Comparison of ENCODE assay signal across 18 cellular contexts in the genomic region with DNA sequence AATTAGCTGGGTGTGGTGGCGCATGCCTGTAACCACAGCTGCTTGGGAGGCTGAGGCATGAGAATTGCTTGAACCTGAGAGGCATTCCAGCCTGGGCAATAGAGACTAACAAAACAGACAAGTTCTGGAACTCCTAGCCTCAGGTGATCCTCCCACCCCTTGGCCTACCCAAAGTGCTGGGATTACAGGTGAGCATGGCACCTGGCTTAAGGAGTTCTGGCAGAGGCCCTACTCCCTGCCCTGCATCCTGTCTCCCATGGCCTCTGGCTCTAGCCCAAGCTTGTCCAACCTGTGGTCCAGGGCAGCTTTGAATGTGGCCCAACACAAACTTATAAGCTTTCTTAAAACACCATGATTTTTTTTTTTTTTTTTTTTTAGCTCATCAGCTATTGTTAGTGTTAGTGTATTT. TPM values are rescaled to one million over a fixed set of nuclear protein-coding genes. Genes with fewer than 3 reads are reported as not detected.
A peak's percentile ranks its signal among the peaks of the same experiment; 100 is the strongest.
DNase-seq lines count a peak whose midpoint lies in the region; ATAC-seq and TF ChIP-seq lines count a peak whose summit lies in the region.
"Had no signal": no experiment of that assay in that cellular context is flagged by ENCODE, and none has a peak within 500 bp of the region (broad histone marks: within the 10 kb centered on the region; RNA-seq: fewer than 3 reads in every experiment).

No MANE protein-coding gene starts in this region.

- H4K12ac ChIP-seq in trophoblast cell (ENCODE audit: low read depth, low read length) = no peak overlapping the region

- no peak overlapping the region for H2BK120ac ChIP-seq in trophoblast cell (ENCODE audit: insufficient read depth, low read length, poor library complexity)

- H3K18ac ChIP-seq in trophoblast cell (ENCODE audit: low read length) = no peak overlapping the region

- no peaks in the 10 kb centered on the region for H3K79me2 ChIP-seq in trophoblast cell (ENCODE audit: control insufficient read depth, insufficient read depth, low read length, poor library complexity)

- no peak overlapping the region for H3K27ac Mint-ChIP-seq in WTC11

- peaks cover 14 to 31% of the 10 kb centered on the region in 2 experiments for H3K36me3 ChIP-seq in trophoblast cell (ENCODE audit: control insufficient read depth in 1 of 2, insufficient read depth in 2 of 2, low read length in 2 of 2)

- H3K4me3 Mint-ChIP-seq in activated T-cell treated with anti-CD3 and anti-CD28 coated beads, Interleukin-2, amount 50 U/mL, for 4 hours = no peak overlapping the region
- H3K4me3 Mint-ChIP-seq in WTC11 = no peak overlapping the region
- H3K4me3 Mint-ChIP-seq: HFFc6 had no signal

- peaks cover 0 to 2% of the 10 kb centered on the region in 2 experiments for H3K4me1 ChIP-seq in trophoblast cell (ENCODE audit: control insufficient read depth in 1 of 2, insufficient read depth in 2 of 2, low read length in 2 of 2)

- no peak for TF ChIP-seq CTCF in WTC11 (IDR thresholded peaks at IDR 0.05)

- H4K91ac ChIP-seq in trophoblast cell (ENCODE audit: low read depth, low read length) = no peak overlapping the region

- H3K27me3 Mint-ChIP-seq in activated T-cell treated with anti-CD3 and anti-CD28 coated beads, Interleukin-2, amount 50 U/mL, for 4 hours (ENCODE audit: low read depth) = no peaks in the 10 kb centered on the region
- no peaks in the 10 kb centered on the region for H3K27me3 Mint-ChIP-seq in WTC11 (ENCODE audit: low read depth)
- H3K27me3 Mint-ChIP-seq: CD4-positive, CD25-positive, alpha-beta regulatory T cell had no signal

- no peak overlapping the region for H3K9ac ChIP-seq in trophoblast cell (ENCODE audit: low read length)

- no peak overlapping the region for H2BK5ac ChIP-seq in trophoblast cell (ENCODE audit: low read depth, low read length, poor library complexity)

- no peaks in the 10 kb centered on the region for H3K9me3 ChIP-seq in trophoblast cell (ENCODE audit: insufficient read depth, low read depth, low read length)

- no peaks in the 10 kb centered on the region for H3K9me3 Mint-ChIP-seq in activated T-cell treated with anti-CD3 and anti-CD28 coated beads, Interleukin-2, amount 50 U/mL, for 4 hours
- H3K9me3 Mint-ChIP-seq in WTC11 = no peaks in the 10 kb centered on the region
- H3K9me3 Mint-ChIP-seq: CD4-positive, CD25-positive, alpha-beta regulatory T cell; HFFc6 had no signal

- no peak overlapping the region for H3K14ac ChIP-seq in trophoblast cell (ENCODE audit: low read length)

- peak; percentile 14 for DNase-seq in activated T-cell treated with anti-CD3 and anti-CD28 coated beads, Interleukin-2, amount 50 U/mL, for 1 hour
- no peak for DNase-seq in activated T-cell treated with anti-CD3 and anti-CD28 coated beads, Interleukin-2, amount 50 U/mL, for 4 hours
- DNase-seq in WTC11 (ENCODE audit: low spot score) (no peak), trophoblast cell (peak; percentile 78 to 80), SK-N-DZ (ENCODE audit: low spot score) (no peak)
- DNase-seq: ACHN; CD4-positive, CD25-positive, alpha-beta regulatory T cell; GOT3; HFFc6; Karpas-422; NCI-H1417; NCI-H1930; NCI-H2171; NCI-H446 treated with DMSO at 0.1 percent for 48 hours; NCI-H748 treated with DMSO at 0.1 percent for 48 hours; SHP77 treated with DMSO at 0.1 percent for 48 hours had no signal

- no peak overlapping the region for H4K8ac ChIP-seq in trophoblast cell (ENCODE audit: low read depth, low read length)

- peak; percentile 14 for TF ChIP-seq POLR2A in GM19193 (IDR thresholded peaks at IDR 0.05; ENCODE audit: extremely low read depth, insufficient read depth, insufficient read length)

- no peak overlapping the region for H2AK5ac ChIP-seq in trophoblast cell (ENCODE audit: low read length)

- no peak overlapping the region for H2AFZ ChIP-seq in trophoblast cell (ENCODE audit: insufficient read depth, low read length, poor library complexity)

- CTCF ChIA-PET in WTC11 (lab: Charles Lee) = interaction anchor here (0.7 to 2.1 kb wide), 2 partner anchors 15 to 515 kb away, joined by 3 to 6 read pairs; no protein-coding TSS in a partner anchor

- POLR2A ChIA-PET in WTC11 (lab: Charles Lee) = no interaction called here

- peaks cover 28% of the 10 kb centered on the region for H3K4me1 Mint-ChIP-seq in activated T-cell treated with anti-CD3 and anti-CD28 coated beads, Interleukin-2, amount 50 U/mL, for 4 hours (ENCODE audit: low read depth)
- peaks cover 13% of the 10 kb centered on the region for H3K4me1 Mint-ChIP-seq in WTC11

- no peak for ATAC-seq in activated T-cell treated with anti-CD3 and anti-CD28 coated beads, Interleukin-2, amount 50 U/mL, for 4 hours
- ATAC-seq in WTC11 (no peak), HG02759 (IDR thresholded peaks at IDR 0.05; ENCODE audit: unreplicated experiment) (no peak)

- H3K79me1 ChIP-seq in trophoblast cell (ENCODE audit: low read length) = no peaks in the 10 kb centered on the region

- no CpG with 5 or more reads among the region's 1 CpG for WGBS in trophoblast cell (ENCODE audit: extremely low coverage, insufficient coverage, insufficient read length)

- H3K27ac ChIP-seq in trophoblast cell (ENCODE audit: low read depth, low read length) = no peak overlapping the region

- peaks cover 36% of the 10 kb centered on the region for H3K36me3 Mint-ChIP-seq in activated T-cell treated with anti-CD3 and anti-CD28 coated beads, Interleukin-2, amount 50 U/mL, for 4 hours (ENCODE audit: insufficient read depth)
- H3K36me3 Mint-ChIP-seq in WTC11 = peaks cover 44% of the 10 kb centered on the region

- no peak overlapping the region for H3K4me2 ChIP-seq in trophoblast cell (ENCODE audit: low read length)

- no peak overlapping the region for H3K4me3 ChIP-seq in trophoblast cell (ENCODE audit: low read depth, low read length)

- no peak overlapping the region for H2BK12ac ChIP-seq in trophoblast cell (ENCODE audit: low read length)

- no peak overlapping the region for H3K4ac ChIP-seq in trophoblast cell (ENCODE audit: low read depth, low read length)

- no peaks in the 10 kb centered on the region for H3K27me3 ChIP-seq in trophoblast cell (ENCODE audit: insufficient read depth, low read length)

- H3K23ac ChIP-seq in trophoblast cell (ENCODE audit: low read length) = no peak overlapping the region

TF ChIP-seq in WTC11, 78 proteins besides CTCF, POLR2A, EP300 and RAD21:
- TF ChIP-seq NFATC4 (CRISPR knock-in tag; IDR thresholded peaks at IDR 0.05) = no peak
- no peak for TF ChIP-seq NR2C2 (CRISPR knock-in tag; IDR thresholded peaks at IDR 0.05)
- TF ChIP-seq, protein P1, sequence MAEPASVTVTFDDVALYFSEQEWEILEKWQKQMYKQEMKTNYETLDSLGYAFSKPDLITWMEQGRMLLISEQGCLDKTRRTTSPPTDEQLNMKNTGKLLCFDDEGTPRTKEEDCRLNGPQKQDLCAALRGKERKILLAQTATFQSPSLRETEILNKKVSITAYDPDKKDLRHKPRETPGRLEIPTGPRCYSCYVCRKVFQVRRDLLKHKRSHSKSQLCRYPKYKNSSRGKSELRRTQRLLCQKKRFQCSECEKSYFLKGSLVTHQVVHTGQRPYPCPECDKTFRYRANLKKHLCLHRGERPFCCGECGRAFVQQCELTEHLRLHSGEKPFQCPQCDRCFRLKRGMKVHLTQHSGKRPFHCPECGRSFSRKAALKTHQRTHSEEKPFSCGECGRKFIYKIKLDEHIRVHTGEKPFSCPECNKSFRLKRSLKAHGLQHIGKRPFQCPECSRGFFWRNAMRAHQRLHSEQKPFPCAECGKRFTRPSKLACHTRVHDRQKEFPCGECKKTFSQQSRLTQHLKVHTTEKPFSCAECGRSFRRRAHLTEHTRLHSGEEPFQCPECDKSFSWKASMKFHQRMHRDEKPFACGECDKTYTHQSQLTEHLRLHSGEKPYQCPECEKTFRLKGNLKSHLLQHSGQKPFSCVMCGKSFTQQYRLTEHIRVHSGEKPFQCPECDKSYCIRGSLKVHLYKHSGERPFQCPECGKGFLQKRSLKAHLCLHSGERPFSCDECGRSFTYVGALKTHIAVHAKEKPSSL (CRISPR knock-in tag; conservative IDR thresholded peaks at IDR 0.05) = 0 out of 2 replicates have a peak, but pooled peaks have one; percentile 24
- TF ChIP-seq ERG (CRISPR knock-in tag; IDR thresholded peaks at IDR 0.05) = 0 out of 2 replicates have a peak, but pooled peaks have one; percentile 24

RNA-seq across cellular contexts. Expression of gene TOMM20, which starts 20.4 kb away (rescaled TPM):
- total RNA-seq in activated T-cell treated with anti-CD3 and anti-CD28 coated beads, Interleukin-2, amount 50 U/mL, for 4 hours = 100 to 1,000 TPM; 154 to 173 (median 172) TPM
- 180 to 184 TPM (median 182 TPM) in 3 replicates for total RNA-seq in WTC11 (2021)
- 92.6 and 96.4 TPM in 2 replicates for polyA plus RNA-seq in trophoblast cell (2013)
- 160 and 181 TPM in 2 replicates for polyA plus RNA-seq in SK-N-DZ (2014; cell fraction: cytosol; rRNA removed)
- polyA plus RNA-seq in SK-N-DZ (2014; cell fraction: nucleus; rRNA removed) = 60.2 and 62.0 TPM in 2 replicates

RNA-seq across cellular contexts. Expression of gene RBM34, which starts 52.9 kb away (rescaled TPM):
- total RNA-seq in activated T-cell treated with anti-CD3 and anti-CD28 coated beads, Interleukin-2, amount 50 U/mL, for 4 hours = 100 to 1,000 TPM; 149 to 159 (median 159) TPM
- total RNA-seq in WTC11 (2021) = 97.4 to 112 TPM (median 104 TPM) in 3 replicates
- polyA plus RNA-seq in trophoblast cell (2013) = 129 and 130 TPM in 2 replicates
- 62.2 and 128 TPM in 2 replicates for polyA plus RNA-seq in SK-N-DZ (2014; cell fraction: cytosol; rRNA removed)
- 54.2 and 66.8 TPM in 2 replicates for polyA plus RNA-seq in SK-N-DZ (2014; cell fraction: nucleus; rRNA removed)

Comparison
In these comparisons a context has a peak if more than half of its experiments do, and no peak if none do; other contexts are left out.
1. DNase-seq: peak in activated T-cell treated with anti-CD3 and anti-CD28 coated beads, Interleukin-2, amount 50 U/mL, for 1 hour (single experiment) and trophoblast cell (2 of 2); none in activated T-cell treated with anti-CD3 and anti-CD28 coated beads, Interleukin-2, amount 50 U/mL, for 4 hours (single experiment), WTC11 (single experiment) and SK-N-DZ (single experiment).